In the genomic region with DNA sequence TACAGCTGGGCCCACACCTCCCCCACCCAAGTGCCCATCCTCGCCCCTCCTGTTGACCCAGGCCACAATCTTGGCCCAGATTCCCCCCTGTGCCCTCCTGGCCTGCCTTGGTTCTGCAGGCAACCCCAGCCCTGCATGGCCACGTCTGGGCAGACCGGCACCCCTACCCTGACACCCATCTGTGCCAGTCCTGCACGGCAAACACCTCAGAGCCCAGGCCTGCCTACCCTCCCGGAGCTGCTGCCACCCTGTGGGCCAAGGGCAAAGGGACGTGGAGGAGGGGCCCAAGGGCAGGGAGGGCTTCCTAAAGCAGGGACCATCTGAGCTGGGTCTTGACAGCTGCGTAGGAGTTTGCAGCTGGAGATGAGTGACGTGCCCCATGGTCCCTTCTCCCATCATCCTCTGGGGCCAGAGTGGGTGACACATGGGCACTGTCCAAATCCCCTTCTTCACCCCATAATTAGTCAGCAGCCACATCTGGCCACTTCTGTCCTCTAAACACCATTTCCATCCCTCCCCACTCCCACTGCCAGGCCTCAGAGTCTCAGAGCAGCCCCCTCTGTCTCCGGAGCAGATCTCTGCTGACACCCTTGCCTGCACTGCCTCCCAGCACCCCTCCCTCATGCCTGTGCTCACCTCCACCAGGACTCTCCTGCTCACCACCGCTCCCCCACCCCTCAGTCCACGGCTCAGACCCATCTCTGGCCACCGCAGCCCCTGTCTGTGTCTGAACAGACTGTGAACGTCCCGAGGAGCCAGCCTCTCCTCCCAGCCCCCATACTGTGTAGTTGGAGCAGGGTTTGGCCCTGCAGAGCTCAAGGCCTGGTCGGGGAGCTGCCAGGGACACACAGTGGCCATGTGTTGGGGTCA, we compare ENCODE assay signal across 12 cellular contexts. TPM values are rescaled to one million over a fixed set of nuclear protein-coding genes. Genes with fewer than 3 reads are reported as not detected.
DNase-seq lines count a peak whose midpoint lies in the region; ATAC-seq and TF ChIP-seq lines count a peak whose summit lies in the region.
"Had no signal": no experiment of that assay in that cellular context is flagged by ENCODE, and none has a peak within 500 bp of the region (broad histone marks: within the 10 kb centered on the region; RNA-seq: fewer than 3 reads in every experiment).

No MANE protein-coding gene starts in this region.

- 39% methylated on average over 15 of the region's 15 CpGs for WGBS in prostate gland

- H3K4me3 ChIP-seq in BE2C (ENCODE audit: low read depth, low read length) (no peak overlapping the region), NT2/D1 (ENCODE audit: insufficient read length, low read depth) (no peak overlapping the region), dorsolateral prefrontal cortex (no peak overlapping the region), prostate gland (no peak overlapping the region)

- peaks cover 54% of the 10 kb centered on the region for H3K36me3 ChIP-seq in BE2C
- H3K36me3 ChIP-seq in NT2/D1 (ENCODE audit: insufficient read depth, insufficient read length, low read length), result no peaks in the 10 kb centered on the region
- peaks cover 6 to 22% of the 10 kb centered on the region in 2 donors for H3K36me3 ChIP-seq in prostate gland

- TF ChIP-seq CTCF in BE2C (IDR thresholded peaks at IDR 0.05; ENCODE audit: low read depth, low read length) (no peak), dorsolateral prefrontal cortex (IDR thresholded peaks at IDR 0.05 in 54 of 56, conservative IDR thresholded peaks at IDR 0.05 in 2 of 56; ENCODE audit: low read depth in 1 of 56, partially characterized antibody in 56 of 56) (peak in 5 of 56 donors; percentile 5 to 22 (median 10)), prostate gland (IDR thresholded peaks at IDR 0.05) (peak in 1 of 4 experiments; percentile 14)

- no peak for TF ChIP-seq POLR2A in prostate gland (IDR thresholded peaks at IDR 0.05)

- intact Hi-C loops in dorsolateral prefrontal cortex (cut with DNase I), result loop anchor here in 1 of 2 donors (10.0 kb wide), 3 partner anchors 230 to 540 kb away; no protein-coding TSS in a partner anchor
- intact Hi-C loops in prostate gland (cut with DNase I), result loop anchor here (5.0 kb wide), 1 partner anchor 37 kb away; no protein-coding TSS in a partner anchor

- DNase-seq in BE2C (peak; percentile 51), NT2/D1 (ENCODE audit: low read depth, low spot score) (no peak), dorsolateral prefrontal cortex (peak in 1 of 10 donors; percentile 23), prostate gland (ENCODE audit: low spot score) (no peak), SW 1271 (lab: John Stamatoyannopoulos, UW) (no peak), NCI-H2029 (lab: John Stamatoyannopoulos, UW) (no peak), NCI-H748 treated with DMSO at 0.1 percent for 48 hours (lab: John Stamatoyannopoulos, UW) (no peak)
- DNase-seq: activated CD4-positive, alpha-beta T cell treated with anti-CD3 and anti-CD28 coated beads for 4 hours; brain microvascular endothelial cell; Caco-2; nucleus accumbens had no signal

- H3K9me3 ChIP-seq in BE2C, result no peaks in the 10 kb centered on the region
- H3K9me3 ChIP-seq in NT2/D1 (ENCODE audit: insufficient read depth, low read length), result no peaks in the 10 kb centered on the region
- H3K9me3 ChIP-seq in prostate gland, result no peaks in the 10 kb centered on the region
- H3K9me3 ChIP-seq: Caco-2 had no signal

- H3K9ac ChIP-seq in NT2/D1 (ENCODE audit: insufficient read length, low read depth), result peak overlapping the region; percentile 42

- no peaks in the 10 kb centered on the region for H3K27me3 ChIP-seq in BE2C
- H3K27me3 ChIP-seq in NT2/D1 (ENCODE audit: insufficient read depth, insufficient read length), result no peaks in the 10 kb centered on the region
- no peaks in the 10 kb centered on the region for H3K27me3 ChIP-seq in dorsolateral prefrontal cortex
- no peaks in the 10 kb centered on the region for H3K27me3 ChIP-seq in prostate gland (replicated peaks; ENCODE audit: insufficient read depth)
- H3K27me3 ChIP-seq: brain microvascular endothelial cell had no signal

- H3K27ac ChIP-seq in dorsolateral prefrontal cortex, result peak overlapping the region in 57 of 59 donors; percentile 22 to 98 (median 90)
- H3K27ac ChIP-seq in prostate gland, result peak overlapping the region; percentile 78 to 89
- H3K27ac ChIP-seq: brain microvascular endothelial cell had no signal

- no peak for ATAC-seq in GM21381 (IDR thresholded peaks at IDR 0.05; ENCODE audit: unreplicated experiment)

- H3K4me1 ChIP-seq in BE2C (peaks cover 55% of the 10 kb centered on the region), NT2/D1 (ENCODE audit: insufficient read depth, insufficient read length) (peaks cover 14% of the 10 kb centered on the region), prostate gland (replicated peaks) (peaks cover 7% of the 10 kb centered on the region)

RNA-seq across cellular contexts. Expression of gene PPARA, which starts 35.6 kb away (rescaled TPM):
- 2.6 TPM for polyA plus RNA-seq in BE2C (2012; ENCODE audit: insufficient read depth, insufficient read length, low read depth)
- 10 to 100 TPM; 13.9 to 53.9 (median 22.6) TPM for total RNA-seq in dorsolateral prefrontal cortex
- total RNA-seq in prostate gland, result 10 to 100 TPM; 21.2 to 27.3 TPM
